ENCODE assay signal across 1 cellular context in the genomic region with DNA sequence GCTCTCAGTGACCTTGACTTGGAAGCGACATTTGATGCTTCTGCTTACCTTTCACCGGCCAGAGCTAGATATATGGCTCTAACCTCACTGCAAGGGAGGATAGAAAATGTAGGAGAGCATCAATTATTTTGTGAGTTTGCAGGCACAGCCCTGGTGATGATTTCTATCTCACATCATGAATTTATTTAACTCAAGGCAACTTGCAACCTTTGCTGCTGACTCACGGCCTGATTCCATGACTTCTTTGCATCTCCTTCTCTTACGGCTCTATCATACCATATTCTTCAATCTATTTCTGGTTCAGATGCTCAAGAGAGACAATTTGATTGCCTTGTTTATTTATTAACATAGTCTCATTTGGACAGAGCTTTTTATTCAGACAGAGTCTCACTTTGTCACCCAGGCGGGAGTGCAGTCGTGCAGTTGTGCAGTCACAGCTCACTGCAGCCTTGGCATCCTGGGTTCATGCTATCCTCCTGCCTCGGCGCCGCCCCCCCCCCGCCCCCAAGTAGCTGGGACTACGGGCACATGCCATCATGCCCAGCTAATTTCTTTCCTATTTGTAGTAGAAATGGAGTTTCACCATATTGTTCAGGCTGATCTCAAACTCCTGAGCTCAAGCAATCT.
TF ChIP-seq lines count a peak whose summit lies in the region.

No MANE protein-coding gene starts in this region.

TF ChIP-seq in IMR-90, 13 proteins besides CTCF, POLR2A, EP300 and RAD21:
- TF ChIP-seq, protein P1, sequence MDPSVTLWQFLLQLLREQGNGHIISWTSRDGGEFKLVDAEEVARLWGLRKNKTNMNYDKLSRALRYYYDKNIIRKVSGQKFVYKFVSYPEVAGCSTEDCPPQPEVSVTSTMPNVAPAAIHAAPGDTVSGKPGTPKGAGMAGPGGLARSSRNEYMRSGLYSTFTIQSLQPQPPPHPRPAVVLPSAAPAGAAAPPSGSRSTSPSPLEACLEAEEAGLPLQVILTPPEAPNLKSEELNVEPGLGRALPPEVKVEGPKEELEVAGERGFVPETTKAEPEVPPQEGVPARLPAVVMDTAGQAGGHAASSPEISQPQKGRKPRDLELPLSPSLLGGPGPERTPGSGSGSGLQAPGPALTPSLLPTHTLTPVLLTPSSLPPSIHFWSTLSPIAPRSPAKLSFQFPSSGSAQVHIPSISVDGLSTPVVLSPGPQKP (IDR thresholded peaks at IDR 0.05; ENCODE audit: borderline replicate concordance, low read depth, low read length): no peak
- TF ChIP-seq MAFK (IDR thresholded peaks at IDR 0.05; ENCODE audit: low read depth, low read length): no peak
- TF ChIP-seq RCOR1 (IDR thresholded peaks at IDR 0.05; ENCODE audit: insufficient replicate concordance, low read length): no peak
- TF ChIP-seq, protein P2, sequence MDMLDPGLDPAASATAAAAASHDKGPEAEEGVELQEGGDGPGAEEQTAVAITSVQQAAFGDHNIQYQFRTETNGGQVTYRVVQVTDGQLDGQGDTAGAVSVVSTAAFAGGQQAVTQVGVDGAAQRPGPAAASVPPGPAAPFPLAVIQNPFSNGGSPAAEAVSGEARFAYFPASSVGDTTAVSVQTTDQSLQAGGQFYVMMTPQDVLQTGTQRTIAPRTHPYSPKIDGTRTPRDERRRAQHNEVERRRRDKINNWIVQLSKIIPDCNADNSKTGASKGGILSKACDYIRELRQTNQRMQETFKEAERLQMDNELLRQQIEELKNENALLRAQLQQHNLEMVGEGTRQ (IDR thresholded peaks at IDR 0.05; ENCODE audit: low read depth, low read length): no peak
- no peak for TF ChIP-seq MXI1 (IDR thresholded peaks at IDR 0.05; ENCODE audit: borderline replicate concordance, low read depth, low read length)
- TF ChIP-seq SMC3 (IDR thresholded peaks at IDR 0.05; ENCODE audit: low read depth, low read length): no peak
- no peak for TF ChIP-seq FOS (IDR thresholded peaks at IDR 0.05; ENCODE audit: low read depth, low read length)
- TF ChIP-seq NFE2L2 (IDR thresholded peaks at IDR 0.05; ENCODE audit: low read depth, low read length): no peak
- no peak for TF ChIP-seq RFX5 (IDR thresholded peaks at IDR 0.05; ENCODE audit: low read depth, low read length)
- no peak for TF ChIP-seq BHLHE40 (IDR thresholded peaks at IDR 0.05; ENCODE audit: low read depth, low read length)
